ENCODE assay signal across 26 cellular contexts in genomic region chr15:91478717-91479191, GRCh38.
"Had no signal": no experiment of that assay in that cellular context is flagged by ENCODE, and none has a peak within 500 bp of the region (broad histone marks: within the 10 kb centered on the region; RNA-seq: fewer than 3 reads in every experiment).

No MANE protein-coding gene starts in this region.

- H3K4me2 ChIP-seq: smooth muscle cell had no signal

- H3K27ac ChIP-seq: cardiac muscle cell, esophagus muscularis mucosa, gastroesophageal sphincter, heart right ventricle, parathyroid adenoma, testis, upper lobe of left lung had no signal

- DNase-seq: activated CD4-positive, alpha-beta T cell treated with anti-CD3 and anti-CD28 coated beads for 48 hours; activated CD8-positive, alpha-beta T cell treated with anti-CD3 and anti-CD28 coated beads for 36 hours; activated effector memory CD4-positive, alpha-beta T cell treated with Interleukin-2 at 50 U/mL for 16 hours; activated T-cell treated with anti-CD3 and anti-CD28 coated beads, Interleukin-2, amount 50 U/mL, for 4 hours; amygdala; effector CD8-positive, alpha-beta T cell; heart right ventricle; immature natural killer cell; left ventricle myocardium superior; mesenchymal stem cell; mucosa of descending colon; naive B cell; stimulated activated CD4-positive, alpha-beta T cell treated with anti-CD3 and anti-CD28 coated beads, Interleukin-4, amount 100 ng/mL, for 24 hours; T1000; testis had no signal

- H2AFZ ChIP-seq: parathyroid adenoma had no signal

- H3K4me3 ChIP-seq: cardiac muscle cell, esophagus muscularis mucosa, gastroesophageal sphincter, heart right ventricle, mucosa of descending colon, smooth muscle cell, testis, upper lobe of left lung had no signal

- H3K4me3 Mint-ChIP-seq: activated CD8-positive, alpha-beta T cell treated with anti-CD3 and anti-CD28 coated beads for 36 hours; activated naive CD8-positive, alpha-beta T cell; activated T-cell treated with anti-CD3 and anti-CD28 coated beads, Interleukin-2, amount 50 U/mL, for 4 hours; dendritic cell treated with granulocyte-macrophage colony-stimulating factor and Interleukin-4, amounts not matched to agents 40 ng/mL and 50 ng/mL, for 4 days; immature natural killer cell; naive B cell; stimulated activated effector memory CD8-positive, alpha-beta T cell treated with anti-CD3 and anti-CD28 coated beads, Interleukin-12 subunit alpha, Interleukin-12 subunit beta, amount 100 ng/mL, for 72 hours; WTC11 had no signal

- H3K27me3 Mint-ChIP-seq: activated naive CD8-positive, alpha-beta T cell; dendritic cell treated with granulocyte-macrophage colony-stimulating factor and Interleukin-4, amounts not matched to agents 40 ng/mL and 50 ng/mL, for 4 days had no signal

- H3K27me3 ChIP-seq: cardiac muscle cell, gastroesophageal sphincter, heart right ventricle, testis, upper lobe of left lung had no signal

- H3K27ac Mint-ChIP-seq: activated CD8-positive, alpha-beta T cell treated with anti-CD3 and anti-CD28 coated beads for 36 hours; activated naive CD8-positive, alpha-beta T cell; dendritic cell treated with granulocyte-macrophage colony-stimulating factor and Interleukin-4, amounts not matched to agents 40 ng/mL and 50 ng/mL, for 4 days; immature natural killer cell; naive B cell; stimulated activated effector memory CD8-positive, alpha-beta T cell treated with anti-CD3 and anti-CD28 coated beads, Interleukin-12 subunit alpha, Interleukin-12 subunit beta, amount 100 ng/mL, for 72 hours; WTC11 had no signal

- H3K36me3 Mint-ChIP-seq: immature natural killer cell; naive B cell; stimulated activated effector memory CD8-positive, alpha-beta T cell treated with anti-CD3 and anti-CD28 coated beads, Interleukin-12 subunit alpha, Interleukin-12 subunit beta, amount 100 ng/mL, for 72 hours; WTC11 had no signal

- H3K4me1 ChIP-seq: esophagus muscularis mucosa, gastroesophageal sphincter, heart right ventricle, parathyroid adenoma, testis, upper lobe of left lung had no signal

- ATAC-seq: activated CD8-positive, alpha-beta T cell treated with anti-CD3 and anti-CD28 coated beads for 36 hours; activated T-cell treated with anti-CD3 and anti-CD28 coated beads, Interleukin-2, amount 50 U/mL, for 4 hours; gastroesophageal sphincter; heart right ventricle; left ventricle myocardium superior; mucosa of descending colon; sciatic nerve; stimulated activated effector memory CD8-positive, alpha-beta T cell treated with anti-CD3 and anti-CD28 coated beads, Interleukin-12 subunit alpha, Interleukin-12 subunit beta, amount 100 ng/mL, for 72 hours; WTC11 had no signal

- H3K9ac ChIP-seq: parathyroid adenoma had no signal

- H3K9me3 Mint-ChIP-seq: activated CD8-positive, alpha-beta T cell treated with anti-CD3 and anti-CD28 coated beads for 36 hours; activated T-cell treated with anti-CD3 and anti-CD28 coated beads, Interleukin-2, amount 50 U/mL, for 4 hours; dendritic cell treated with granulocyte-macrophage colony-stimulating factor and Interleukin-4, amounts not matched to agents 40 ng/mL and 50 ng/mL, for 4 days; immature natural killer cell; WTC11 had no signal

- H3K9me3 ChIP-seq: esophagus muscularis mucosa, gastroesophageal sphincter, heart right ventricle, mucosa of descending colon, testis, upper lobe of left lung had no signal

- H3K36me3 ChIP-seq: cardiac muscle cell, esophagus muscularis mucosa, gastroesophageal sphincter, heart right ventricle, upper lobe of left lung had no signal

- H3K4me1 Mint-ChIP-seq: naive B cell, WTC11 had no signal

- H3K79me2 ChIP-seq: parathyroid adenoma had no signal
